Comparison of ENCODE assay signal across 14 cellular contexts in genomic region chr1:111745670-111746613, GRCh38. TPM values are rescaled to one million over a fixed set of nuclear protein-coding genes. Genes with fewer than 3 reads are reported as not detected.
DNase-seq lines count a peak whose midpoint lies in the region; ATAC-seq and TF ChIP-seq lines count a peak whose summit lies in the region.
"Had no signal": no experiment of that assay in that cellular context is flagged by ENCODE, and none has a peak within 500 bp of the region (broad histone marks: within the 10 kb centered on the region; RNA-seq: fewer than 3 reads in every experiment).

No MANE protein-coding gene starts in this region.

- H3K36me3 Mint-ChIP-seq in T-helper 17 cell (ENCODE audit: low read depth): no peaks in the 10 kb centered on the region
- H3K36me3 Mint-ChIP-seq: type B pancreatic cell had no signal

- intact Hi-C loops in right cardiac atrium (cut with DNase I): loop anchor here in 1 of 4 donors (5.0 kb wide), 1 partner anchor 34 kb away; no protein-coding TSS in a partner anchor

- H3K4me1 ChIP-seq in BE2C: peaks cover 7% of the 10 kb centered on the region
- H3K4me1 ChIP-seq in right cardiac atrium (ENCODE audit: control insufficient read depth, insufficient read depth, low read length): peaks cover 8% of the 10 kb centered on the region
- H3K4me1 ChIP-seq: prostate gland had no signal

- H3K4me3 Mint-ChIP-seq in T-helper 17 cell: no peak overlapping the region
- H3K4me3 Mint-ChIP-seq: B cell, type B pancreatic cell had no signal

- H3K27me3 ChIP-seq in BE2C (no peaks in the 10 kb centered on the region), right cardiac atrium (ENCODE audit: control insufficient read depth, insufficient read depth) (no peaks in the 10 kb centered on the region)
- H3K27me3 ChIP-seq: SJSA1 had no signal

- peaks cover 8% of the 10 kb centered on the region for H3K27me3 Mint-ChIP-seq in T-helper 17 cell

- H3K27ac Mint-ChIP-seq in T-helper 17 cell: peak overlapping the region; percentile 6
- H3K27ac Mint-ChIP-seq: B cell, type B pancreatic cell had no signal

- H3K36me3 ChIP-seq in BE2C: no peaks in the 10 kb centered on the region
- H3K36me3 ChIP-seq: prostate gland, SJSA1 had no signal

- no peaks in the 10 kb centered on the region for H3K9me3 ChIP-seq in BE2C
- no peaks in the 10 kb centered on the region for H3K9me3 ChIP-seq in T-helper 17 cell (ENCODE audit: control insufficient read depth, low read length, poor library complexity, severe bottlenecking)
- no peaks in the 10 kb centered on the region for H3K9me3 ChIP-seq in right cardiac atrium (ENCODE audit: control insufficient read depth, low read length)
- H3K9me3 ChIP-seq: prostate gland, SJSA1 had no signal

- ATAC-seq in T-helper 17 cell: no peak
- ATAC-seq in right cardiac atrium: no peak
- ATAC-seq in HG03135 (IDR thresholded peaks at IDR 0.05; ENCODE audit: unreplicated experiment): no peak

- DNase-seq in BE2C: peak; percentile 39
- DNase-seq in ELR (ENCODE audit: low read depth): peak; percentile 42
- no peak for DNase-seq in T-helper 17 cell
- DNase-seq in right cardiac atrium: peak in 1 of 3 donors; percentile 71
- DNase-seq in effector CD4-positive, alpha-beta T cell: no peak
- no peak for DNase-seq in activated T-cell treated with anti-CD3 and anti-CD28 coated beads, Interleukin-2, amount 50 U/mL, for 1 hour
- DNase-seq in amniotic stem cell (lab: John Stamatoyannopoulos, UW): no peak
- DNase-seq: kidney, NCI-H774 had no signal

- TF ChIP-seq CTCF in BE2C (IDR thresholded peaks at IDR 0.05; ENCODE audit: low read depth, low read length): no peak

- WGBS in right cardiac atrium: 85% methylated on average over 9 of the region's 9 CpGs

- H3K27ac ChIP-seq in right cardiac atrium (ENCODE audit: low read length): peak overlapping the region; percentile 69
- H3K27ac ChIP-seq: prostate gland, SJSA1 had no signal

- H3K4me3 ChIP-seq in BE2C (ENCODE audit: low read depth, low read length): no peak overlapping the region
- no peak overlapping the region for H3K4me3 ChIP-seq in right cardiac atrium (ENCODE audit: low read length)
- H3K4me3 ChIP-seq: prostate gland, SJSA1 had no signal

- peaks cover 4% of the 10 kb centered on the region for H3K4me1 Mint-ChIP-seq in T-helper 17 cell

RNA-seq across cellular contexts. Expression of gene INKA2, which starts 6.7 kb away (rescaled TPM):
- 3.4 TPM for polyA plus RNA-seq in BE2C (2012; ENCODE audit: insufficient read depth, insufficient read length, low read depth)
- total RNA-seq in T-helper 17 cell: 1 to 10 TPM; 1.5 to 9.0 TPM
- 10 to 100 TPM; 18.9 to 46.2 (median 26.9) TPM for total RNA-seq in right cardiac atrium
- polyA plus RNA-seq in right cardiac atrium: 14.3 TPM

RNA-seq across cellular contexts. Expression of gene DDX20, which starts 9.8 kb away (rescaled TPM):
- 23.7 TPM for polyA plus RNA-seq in BE2C (2012; ENCODE audit: insufficient read depth, insufficient read length, low read depth)
- 10 to 100 TPM; 20.6 to 24.7 TPM for total RNA-seq in T-helper 17 cell
- total RNA-seq in right cardiac atrium: 1 to 10 TPM; 5.5 to 7.7 (median 6.7) TPM
- polyA plus RNA-seq in right cardiac atrium: 3.4 TPM

Comparison
In these comparisons a context has a peak if more than half of its experiments do, and no peak if none do; other contexts are left out.
1. DNase-seq: peak in BE2C (single experiment) and ELR (single experiment); none in T-helper 17 cell (0 of 3), effector CD4-positive, alpha-beta T cell (single experiment), activated T-cell treated with anti-CD3 and anti-CD28 coated beads, Interleukin-2, amount 50 U/mL, for 1 hour (single experiment) and amniotic stem cell (single experiment).